1 cellular context compared by ENCODE assay signal in genomic region chr20:57390604-57391438, GRCh38.
A peak's percentile ranks its signal among the peaks of the same experiment; 100 is the strongest.
TF ChIP-seq lines count a peak whose summit lies in the region.

TSS of gene RBM38 (plus strand) at chr20:57391396. CDS start at chr20:57391582, 186 bp downstream.

TF ChIP-seq in H1, 55 proteins besides CTCF, POLR2A, EP300 and RAD21 (continued from another document):
- TF ChIP-seq MAX (IDR thresholded peaks at IDR 0.05) = peak; percentile 46; the same call in 1 of the 2 replicates
- no peak for TF ChIP-seq CTBP2 (IDR thresholded peaks at IDR 0.05; ENCODE audit: borderline replicate concordance, insufficient read depth, insufficient read length, low read length)
- peak; percentile 6; the same call in 1 of the 2 replicates for TF ChIP-seq TAF1 (IDR thresholded peaks at IDR 0.05; ENCODE audit: low read depth, low read length)
- peak; percentile 25 for TF ChIP-seq ASH2L (IDR thresholded peaks at IDR 0.05; ENCODE audit: low read length)
- peak; percentile 16 for TF ChIP-seq KDM4A (IDR thresholded peaks at IDR 0.05; ENCODE audit: low read depth, low read length, severe bottlenecking)
- TF ChIP-seq BACH1 (IDR thresholded peaks at IDR 0.05; ENCODE audit: low read length) = no peak
TF ChIP-seq in H1: peak in this region for 7.
